ENCODE assay signal across 1 cellular context in the genomic region with DNA sequence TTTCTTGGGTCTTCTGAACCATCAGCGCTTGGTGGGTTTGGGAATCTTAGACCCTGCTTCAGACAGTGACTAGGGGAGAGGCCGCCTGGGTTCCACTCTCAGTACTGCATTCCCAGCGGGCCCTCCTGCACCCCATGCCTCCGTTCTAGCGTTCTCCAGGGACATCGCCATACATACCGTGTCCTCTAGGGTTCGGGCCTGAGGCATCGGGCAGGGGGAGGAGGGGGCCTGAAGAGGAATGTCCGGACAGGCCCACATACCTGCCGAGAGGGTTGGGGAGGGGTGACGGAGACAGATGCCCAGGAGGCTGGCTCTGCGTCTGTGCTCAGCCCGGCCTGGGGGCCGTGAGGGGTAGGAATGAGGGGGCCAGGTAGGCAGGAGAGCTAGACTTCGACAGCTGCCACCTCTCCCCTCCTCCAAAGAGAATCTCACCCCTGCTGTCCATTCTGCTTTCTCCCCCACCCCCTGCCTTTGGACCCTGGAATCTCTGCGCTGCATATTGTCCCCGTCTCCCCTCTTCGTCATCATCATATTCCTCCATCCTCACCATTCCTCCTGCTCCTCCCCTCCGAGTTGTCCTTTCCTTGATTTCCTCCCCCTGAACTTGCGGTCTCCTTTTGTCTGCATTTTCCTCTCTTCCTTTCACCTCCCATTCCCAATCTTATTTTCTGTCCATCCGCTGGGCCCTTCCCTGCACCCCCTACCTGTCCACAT.
TF ChIP-seq lines count a peak whose summit lies in the region.

No MANE protein-coding gene starts in this region.

TF ChIP-seq in HepG2, 621 proteins besides CTCF, POLR2A, EP300 and RAD21:
- TF ChIP-seq MEIS1 (CRISPR knock-in tag; IDR thresholded peaks at IDR 0.05; ENCODE audit: borderline replicate concordance), result no peak
- peak; percentile 94 for TF ChIP-seq ZBTB33 (CRISPR knock-in tag; IDR thresholded peaks at IDR 0.05)
- no peak for TF ChIP-seq JUN (CRISPR knock-in tag; IDR thresholded peaks at IDR 0.05)
